In genomic region chr19:4206818-4207484, GRCh38 we compare ENCODE assay signal across 1 cellular context.
TF ChIP-seq lines count a peak whose summit lies in the region.

No MANE protein-coding gene starts in this region.

TF ChIP-seq in HEK293, 187 proteins besides CTCF, POLR2A, EP300 and RAD21 (continued from another document):
- no peak for TF ChIP-seq PRDM2 (tag by site-specific recombination; IDR thresholded peaks at IDR 0.05; ENCODE audit: borderline replicate concordance)
- TF ChIP-seq ZNF146 (tag by site-specific recombination; IDR thresholded peaks at IDR 0.05), result no peak
- 0 out of 2 replicates have a peak, but pooled peaks have one; percentile 33 for TF ChIP-seq ZNF280D (tag by site-specific recombination; IDR thresholded peaks at IDR 0.05)
- peak; percentile 32; the same call in 1 of the 2 replicates for TF ChIP-seq ZNF121 (tag by site-specific recombination; IDR thresholded peaks at IDR 0.05)
- no peak for TF ChIP-seq ZNF670 (tag by site-specific recombination; IDR thresholded peaks at IDR 0.05; ENCODE audit: low read depth)
- peak; percentile 30; the same call in 1 of the 2 replicates for TF ChIP-seq PRDM1 (tag by site-specific recombination; IDR thresholded peaks at IDR 0.05)
- TF ChIP-seq ZNF501 (tag by site-specific recombination; IDR thresholded peaks at IDR 0.05), result no peak
